19 cellular contexts compared by ENCODE assay signal in genomic region chr5:7916171-7916804, GRCh38.
A peak's percentile ranks its signal among the peaks of the same experiment; 100 is the strongest.
DNase-seq lines count a peak whose midpoint lies in the region; ATAC-seq and TF ChIP-seq lines count a peak whose summit lies in the region.
"Had no signal": no experiment of that assay in that cellular context is flagged by ENCODE, and none has a peak within 500 bp of the region (broad histone marks: within the 10 kb centered on the region; RNA-seq: fewer than 3 reads in every experiment).

No MANE protein-coding gene starts in this region.

- DNase-seq in ELR (ENCODE audit: low read depth) (peak; percentile 25), NCI-H2029 treated with DMSO at 0.1 percent for 48 hours (lab: John Stamatoyannopoulos, UW) (peak; percentile 69), astrocyte of the spinal cord (ENCODE audit: low read depth, low spot score) (peak; percentile 24), AG20443 (ENCODE audit: low spot score) (no peak), HK-2 (ENCODE audit: unreplicated experiment) (no peak)
- DNase-seq: activated CD4-positive, alpha-beta T cell treated with anti-CD3 and anti-CD28 coated beads, Interleukin-2, amount 10 ng/mL, durations not matched to agents 24 days and 14 days; activated naive CD4-positive, alpha-beta T cell treated with Interleukin-2 at 50 U/mL for 16 hours; DND-41; esophagus squamous epithelium; NCI-H1048; OCI-M1; sigmoid colon had no signal

- no peak overlapping the region for H3K9ac ChIP-seq in parathyroid adenoma
- H3K9ac ChIP-seq: BLaER1 treated with 17β-estradiol and CSF1 and Interleukin-3, amounts not matched to agents 10 nM and 100 nM had no signal

- peak overlapping the region; percentile 26 for H3K27ac ChIP-seq in parathyroid adenoma
- H3K27ac ChIP-seq: BLaER1 treated with 17β-estradiol and CSF1 and Interleukin-3, amounts not matched to agents 10 nM and 100 nM; cardiac muscle cell; esophagus squamous epithelium; sigmoid colon; thoracic aorta had no signal

- H3K4me3 ChIP-seq in astrocyte of the spinal cord (ENCODE audit: low read depth, low read length) (no peak overlapping the region), parathyroid adenoma (ENCODE audit: low read depth, low read length) (no peak overlapping the region)
- H3K4me3 ChIP-seq: BLaER1 treated with 17β-estradiol and CSF1 and Interleukin-3, amounts not matched to agents 10 nM and 100 nM; cardiac muscle cell; esophagus squamous epithelium; sigmoid colon; thoracic aorta had no signal

- H3K4me1 ChIP-seq in parathyroid adenoma, result peaks cover 9% of the 10 kb centered on the region
- H3K4me1 ChIP-seq: esophagus squamous epithelium, sigmoid colon had no signal

- ATAC-seq in HG02938 (IDR thresholded peaks at IDR 0.05; ENCODE audit: unreplicated experiment), result no peak
- ATAC-seq: HepG2, SK-N-SH treated with all-trans-retinoic acid at 6 μM for 48 hours had no signal

- in situ Hi-C loops in astrocyte of the spinal cord (cut with HindIII; ENCODE audit: low sequenced_read_pairs), result no loop called here

- no peak for TF ChIP-seq CTCF in astrocyte of the spinal cord (IDR thresholded peaks at IDR 0.05; ENCODE audit: low read depth, low read length)
- no peak for TF ChIP-seq CTCF in parathyroid adenoma (IDR thresholded peaks at IDR 0.05)

- no peaks in the 10 kb centered on the region for H3K9me3 ChIP-seq in parathyroid adenoma (ENCODE audit: control insufficient read depth, low read length)
- H3K9me3 ChIP-seq: sigmoid colon, thoracic aorta had no signal

- no peaks in the 10 kb centered on the region for H3K79me2 ChIP-seq in parathyroid adenoma

- peak overlapping the region; percentile 22 for H2AFZ ChIP-seq in parathyroid adenoma

- H3K4me2 ChIP-seq in parathyroid adenoma (ENCODE audit: low read length), result no peak overlapping the region
- H3K4me2 ChIP-seq: BLaER1 treated with 17β-estradiol and CSF1 and Interleukin-3, amounts not matched to agents 10 nM and 100 nM had no signal

- no peaks in the 10 kb centered on the region for H3K36me3 ChIP-seq in parathyroid adenoma (ENCODE audit: control insufficient read depth, insufficient read depth, low read length)
- H3K36me3 ChIP-seq: cardiac muscle cell, esophagus squamous epithelium, sigmoid colon, thoracic aorta had no signal

- H3K27me3 ChIP-seq in parathyroid adenoma (ENCODE audit: control insufficient read depth, insufficient read depth, low read length), result no peaks in the 10 kb centered on the region
- H3K27me3 ChIP-seq: BLaER1 treated with 17β-estradiol and CSF1 and Interleukin-3, amounts not matched to agents 10 nM and 100 nM; cardiac muscle cell; esophagus squamous epithelium; sigmoid colon had no signal

Comparison
In these comparisons a context has a peak if more than half of its experiments do, and no peak if none do; other contexts are left out.
1. DNase-seq: peak in ELR (single experiment), NCI-H2029 treated with DMSO at 0.1 percent for 48 hours (single experiment) and astrocyte of the spinal cord (single experiment); none in AG20443 (single experiment) and HK-2 (single experiment).